Comparison of ENCODE assay signal across 22 cellular contexts in genomic region chr20:61967300-61967699, GRCh38.
DNase-seq lines count a peak whose midpoint lies in the region; ATAC-seq, FAIRE-seq and TF ChIP-seq lines count a peak whose summit lies in the region.
"Had no signal": no experiment of that assay in that cellular context is flagged by ENCODE, and none has a peak within 500 bp of the region (broad histone marks: within the 10 kb centered on the region; RNA-seq: fewer than 3 reads in every experiment).

No MANE protein-coding gene starts in this region.

- H3K4me3 ChIP-seq in osteoblast (ENCODE audit: insufficient read depth, low read length) (no peak overlapping the region), spleen (no peak overlapping the region)
- H3K4me3 ChIP-seq: BLaER1, GM23248 had no signal

- peak; percentile 1 for DNase-seq in RCC 7860 (ENCODE audit: low spot score)
- peak; percentile 61 for DNase-seq in chondrocyte (ENCODE audit: low spot score)
- DNase-seq in osteoblast (ENCODE audit: insufficient read length, low spot score, missing footprints), result peak; percentile 35
- peak; percentile 31 for DNase-seq in spleen
- no peak for DNase-seq in KG1 (lab: John Stamatoyannopoulos, UW)
- DNase-seq in activated naive CD4-positive, alpha-beta T cell treated with anti-CD3 and anti-CD28 coated beads, Interleukin-2, amount 50 U/mL, for 16 hours, result no peak
- DNase-seq in AG08396 (ENCODE audit: low spot score), result no peak
- DNase-seq in stimulated activated naive CD8-positive, alpha-beta T cell treated with anti-CD3 and anti-CD28 coated beads, Interleukin-15, Interleukin-2, amounts not matched to agents 100 U/mL and 50 U/mL, for 24 hours, result no peak
- DNase-seq: CD4-positive, CD25-positive, alpha-beta regulatory T cell; DMS153; DND-41; GM23248; H7; HCEC 1CT had no signal

- H3K4me1 ChIP-seq in osteoblast (ENCODE audit: insufficient read depth, low read length), result no peaks in the 10 kb centered on the region
- H3K4me1 ChIP-seq in spleen, result peaks cover 0 to 20% (median 3%) of the 10 kb centered on the region in 6 donors
- H3K4me1 ChIP-seq: BLaER1, Caco-2 had no signal

- H3K27me3 Mint-ChIP-seq in chondrocyte (ENCODE audit: low read depth), result no peaks in the 10 kb centered on the region

- H3K9me3 Mint-ChIP-seq in chondrocyte (ENCODE audit: low read depth), result peaks cover 3% of the 10 kb centered on the region
- H3K9me3 Mint-ChIP-seq: CD8-positive, alpha-beta T cell had no signal

- no peak overlapping the region for H2AFZ ChIP-seq in osteoblast (ENCODE audit: low read length)
- H2AFZ ChIP-seq: GM23248 had no signal

- peaks cover 3% of the 10 kb centered on the region for H3K36me3 Mint-ChIP-seq in chondrocyte (ENCODE audit: low read depth)

- no peak overlapping the region for H3K4me3 Mint-ChIP-seq in chondrocyte (ENCODE audit: unreplicated experiment)
- H3K4me3 Mint-ChIP-seq: B cell; CD4-positive, CD25-positive, alpha-beta regulatory T cell; CD8-positive, alpha-beta T cell had no signal

- 59 to 74% (median 69%) methylated on average over 5 to 7 of the region's 7 CpGs for whole genome bisulfite sequencing in spleen, 5 donors

- no peak overlapping the region for H3K27ac ChIP-seq in osteoblast (ENCODE audit: low read depth, low read length)
- H3K27ac ChIP-seq in spleen, result no peak overlapping the region
- H3K27ac ChIP-seq: BLaER1, C4-2B, GM23248 had no signal

- no peak overlapping the region for H3K27ac Mint-ChIP-seq in chondrocyte (ENCODE audit: unreplicated experiment)
- H3K27ac Mint-ChIP-seq: B cell; CD4-positive, CD25-positive, alpha-beta regulatory T cell; CD8-positive, alpha-beta T cell had no signal

- no peaks in the 10 kb centered on the region for H3K36me3 ChIP-seq in osteoblast (ENCODE audit: insufficient read depth, low read length)
- peaks cover 0 to 9% (median 5%) of the 10 kb centered on the region in 6 donors for H3K36me3 ChIP-seq in spleen

- H4K20me1 ChIP-seq in osteoblast (ENCODE audit: insufficient read depth, low read length), result no peaks in the 10 kb centered on the region

- no peak for FAIRE-seq in RCC 7860 (lab: Jason Lieb, UNC)
- FAIRE-seq: G401.6, GM12892, H1 had no signal

- H3K79me2 ChIP-seq in osteoblast (ENCODE audit: insufficient read depth, low read length), result no peaks in the 10 kb centered on the region

- H3K4me2 ChIP-seq in osteoblast (ENCODE audit: insufficient read depth, low read length), result no peak overlapping the region
- H3K4me2 ChIP-seq: BLaER1 had no signal

- TF ChIP-seq CTCF in chondrocyte (IDR thresholded peaks at IDR 0.05) (no peak), osteoblast (IDR thresholded peaks at IDR 0.05; ENCODE audit: extremely low read depth, low read depth, low read length) (no peak), spleen (IDR thresholded peaks at IDR 0.05 in 8 of 11, conservative IDR thresholded peaks at IDR 0.05 in 3 of 11) (no peak)

- H3K27me3 ChIP-seq in osteoblast (ENCODE audit: insufficient read depth, low read length) (peaks cover 23% of the 10 kb centered on the region), spleen (replicated peaks in 1 of 7) (peaks cover 0 to 31% (median 19%) of the 10 kb centered on the region in 7 donors)

- H3K9me3 ChIP-seq in osteoblast (ENCODE audit: low read depth, low read length) (no peaks in the 10 kb centered on the region), spleen (peaks cover 0 to 3% (median 0%) of the 10 kb centered on the region in 8 donors)
- H3K9me3 ChIP-seq: BLaER1, Caco-2 had no signal

- intact Hi-C loops in spleen (cut with DNase I; ENCODE audit: low total_unique reads), result no loop called here

- ATAC-seq in stimulated activated naive CD8-positive, alpha-beta T cell treated with anti-CD3 and anti-CD28 coated beads, Interleukin-15, Interleukin-2, amounts not matched to agents 100 U/mL and 50 U/mL, for 24 hours, result no peak
- ATAC-seq: CD8-positive, alpha-beta T cell had no signal

- no peaks in the 10 kb centered on the region for H3K4me1 Mint-ChIP-seq in chondrocyte (ENCODE audit: low read depth)
- H3K4me1 Mint-ChIP-seq: B cell had no signal

- TF ChIP-seq POLR2A in spleen (IDR thresholded peaks at IDR 0.05), result no peak

Comparison
In these comparisons a context has a peak if more than half of its experiments do, and no peak if none do; other contexts are left out.
1. DNase-seq: peak in RCC 7860 (single experiment), chondrocyte (single experiment), osteoblast (single experiment) and spleen (single experiment); none in KG1 (single experiment), activated naive CD4-positive, alpha-beta T cell treated with anti-CD3 and anti-CD28 coated beads, Interleukin-2, amount 50 U/mL, for 16 hours (single experiment), AG08396 (single experiment) and stimulated activated naive CD8-positive, alpha-beta T cell treated with anti-CD3 and anti-CD28 coated beads, Interleukin-15, Interleukin-2, amounts not matched to agents 100 U/mL and 50 U/mL, for 24 hours (single experiment).